In the genomic region with DNA sequence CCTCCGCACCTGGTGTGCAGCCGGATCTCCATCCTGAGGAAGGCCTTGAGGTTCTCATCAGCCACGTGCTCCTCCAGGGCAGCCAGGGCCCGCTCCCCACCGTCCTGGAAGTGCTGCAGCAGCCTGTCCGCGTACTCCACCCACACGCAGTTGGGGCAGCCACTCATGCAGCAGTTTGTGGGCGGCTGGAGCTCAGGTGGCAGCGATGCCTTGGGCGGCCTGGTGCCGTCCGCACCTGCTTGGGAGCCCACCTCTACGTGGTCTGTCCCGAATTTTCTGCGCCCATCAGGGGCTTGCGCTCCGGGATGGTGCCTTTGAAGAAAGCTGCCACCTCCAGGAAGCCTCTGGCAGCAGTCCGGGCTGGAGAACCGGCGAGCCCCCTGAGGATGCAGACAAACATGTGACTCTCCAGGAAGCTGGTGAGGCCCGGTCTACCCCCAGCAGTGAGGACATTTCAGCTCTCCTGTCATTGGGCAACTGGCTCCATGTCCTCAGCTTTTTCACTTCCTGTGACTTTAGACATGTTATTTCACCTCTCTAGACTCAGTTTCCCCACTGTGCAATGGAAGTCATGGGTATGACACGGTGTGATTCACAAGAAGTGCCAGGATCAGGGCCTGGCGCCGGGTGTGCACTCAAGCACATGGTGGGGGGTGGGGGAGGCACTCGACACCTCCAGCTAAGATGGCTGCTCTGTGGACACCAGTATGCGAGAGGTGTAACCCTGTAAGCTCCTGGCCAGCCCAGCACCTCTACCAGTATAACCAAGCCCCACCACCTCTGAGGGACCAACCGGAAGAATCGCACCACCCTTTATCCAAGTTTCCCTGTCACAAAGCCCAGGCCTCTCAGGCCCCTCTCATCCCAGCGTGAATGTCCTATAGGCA, we compare ENCODE assay signal across 8 cellular contexts. TPM values are rescaled to one million over a fixed set of nuclear protein-coding genes. Genes with fewer than 3 reads are reported as not detected.
DNase-seq lines count a peak whose midpoint lies in the region; ATAC-seq and TF ChIP-seq lines count a peak whose summit lies in the region.

No MANE protein-coding gene starts in this region.

- H3K9me2 ChIP-seq in OCI-LY1 (ENCODE audit: low read depth, low read length) = no peaks in the 10 kb centered on the region

- peak overlapping the region; percentile 85 for H3K4me2 ChIP-seq in OCI-LY1 (ENCODE audit: low read length)
- peak overlapping the region; percentile 95 for H3K4me2 ChIP-seq in skeletal muscle satellite cell (ENCODE audit: low read length)

- CTCF ChIA-PET in activated naive CD4-positive, alpha-beta T cell treated with anti-CD3 and anti-CD28 coated beads for 36 hours (lab: Charles Lee) = interaction anchor here (0.6 to 1.3 kb wide), 4 partner anchors 15 to 36 kb away, joined by 3 to 4 read pairs (median 3); no protein-coding TSS in a partner anchor

- no peak overlapping the region for H2AFZ ChIP-seq in OCI-LY1 (ENCODE audit: low read length)

- no peaks in the 10 kb centered on the region for H4K20me1 ChIP-seq in OCI-LY1 (ENCODE audit: insufficient read depth, low read length)

- peak overlapping the region; percentile 96 for H3K27ac Mint-ChIP-seq in activated naive CD4-positive, alpha-beta T cell treated with anti-CD3 and anti-CD28 coated beads for 36 hours

- H3K9me3 ChIP-seq in OCI-LY1 (ENCODE audit: low read length) (no peaks in the 10 kb centered on the region), left ventricle myocardium inferior (replicated peaks) (no peaks in the 10 kb centered on the region), skeletal muscle satellite cell (replicated peaks; ENCODE audit: low read length) (no peaks in the 10 kb centered on the region)

- ATAC-seq in GM21576 (IDR thresholded peaks at IDR 0.05; ENCODE audit: unreplicated experiment) = peak; percentile 6
- ATAC-seq in GM19328 (IDR thresholded peaks at IDR 0.05; ENCODE audit: unreplicated experiment) = no peak

- intact Hi-C loops in activated naive CD4-positive, alpha-beta T cell treated with anti-CD3 and anti-CD28 coated beads for 36 hours (cut with micrococcal nuclease) = loop anchor here (2.0 to 5.0 kb wide), 5 partner anchors 17 to 195 kb away; partner anchors contain the start of genes ACTG1, ARL16, FAAP100 and NPLOC4
- intact Hi-C loops in left ventricle myocardium inferior (cut with micrococcal nuclease) = no loop called here

- H3K27ac ChIP-seq in C4-2B (peak overlapping the region; percentile 98), OCI-LY1 (ENCODE audit: low read depth, low read length, poor library complexity, severe bottlenecking) (peak overlapping the region; percentile 29), left ventricle myocardium inferior (replicated peaks) (peak overlapping the region; percentile 90)

- H3K9ac ChIP-seq in OCI-LY1 (ENCODE audit: low read length) (peak overlapping the region; percentile 94), skeletal muscle satellite cell (ENCODE audit: low read depth, low read length) (peak overlapping the region; percentile 94)

- H3K4me1 ChIP-seq in OCI-LY1 (ENCODE audit: insufficient read depth, low read length, severe bottlenecking) = peaks cover 24% of the 10 kb centered on the region
- peaks cover 34% of the 10 kb centered on the region for H3K4me1 ChIP-seq in left ventricle myocardium inferior
- peaks cover 21% of the 10 kb centered on the region for H3K4me1 ChIP-seq in skeletal muscle satellite cell (ENCODE audit: control insufficient read depth, insufficient read depth, low read length)

- H3K9me3 Mint-ChIP-seq in activated naive CD4-positive, alpha-beta T cell treated with anti-CD3 and anti-CD28 coated beads for 36 hours = no peaks in the 10 kb centered on the region

- peak; percentile 69 for DNase-seq in activated naive CD4-positive, alpha-beta T cell treated with anti-CD3 and anti-CD28 coated beads for 36 hours
- DNase-seq in left ventricle myocardium inferior (no peak), DMS153 (lab: John Stamatoyannopoulos, UW) (no peak)

- H3K36me3 ChIP-seq in OCI-LY1 (ENCODE audit: insufficient read depth, low read length) (peaks cover 40% of the 10 kb centered on the region), left ventricle myocardium inferior (peaks cover 26% of the 10 kb centered on the region), skeletal muscle satellite cell (ENCODE audit: insufficient read depth, low read length) (peaks cover 22% of the 10 kb centered on the region)

- no peaks in the 10 kb centered on the region; the same call in 1 of the 2 replicates for H3K79me2 ChIP-seq in OCI-LY1 (ENCODE audit: insufficient read depth, low read length)

- H3K4me1 Mint-ChIP-seq in activated naive CD4-positive, alpha-beta T cell treated with anti-CD3 and anti-CD28 coated beads for 36 hours (ENCODE audit: low read depth) = peaks cover 52% of the 10 kb centered on the region

- H3K27me3 Mint-ChIP-seq in activated naive CD4-positive, alpha-beta T cell treated with anti-CD3 and anti-CD28 coated beads for 36 hours (ENCODE audit: low read depth) = no peaks in the 10 kb centered on the region

- peaks cover 37% of the 10 kb centered on the region for H3K36me3 Mint-ChIP-seq in activated naive CD4-positive, alpha-beta T cell treated with anti-CD3 and anti-CD28 coated beads for 36 hours (ENCODE audit: low read depth)

- H3K27me3 ChIP-seq in OCI-LY1 (ENCODE audit: insufficient read depth, low read length) (no peaks in the 10 kb centered on the region), left ventricle myocardium inferior (ENCODE audit: low read depth) (no peaks in the 10 kb centered on the region), skeletal muscle satellite cell (ENCODE audit: control insufficient read depth, insufficient read depth, low read length) (no peaks in the 10 kb centered on the region)

- TF ChIP-seq CTCF in C4-2B (conservative IDR thresholded peaks at IDR 0.05) (no peak), OCI-LY1 (IDR thresholded peaks at IDR 0.05; ENCODE audit: low read length) (no peak), left ventricle myocardium inferior (IDR thresholded peaks at IDR 0.05; ENCODE audit: borderline replicate concordance) (no peak)

- peak overlapping the region; percentile 99 for H3K4me3 Mint-ChIP-seq in activated naive CD4-positive, alpha-beta T cell treated with anti-CD3 and anti-CD28 coated beads for 36 hours

- no peaks in the 10 kb centered on the region for H3F3A ChIP-seq in OCI-LY1 (ENCODE audit: insufficient read depth, low read length)

- H3K4me3 ChIP-seq in OCI-LY1 (ENCODE audit: low read depth, low read length, poor library complexity, severe bottlenecking) (peak overlapping the region; percentile 82), left ventricle myocardium inferior (peak overlapping the region; percentile 95), skeletal muscle satellite cell (ENCODE audit: low read length) (peak overlapping the region; percentile 95)

RNA-seq across cellular contexts. Expression of gene OXLD1, which starts 1.0 kb away (rescaled TPM):
- total RNA-seq in activated naive CD4-positive, alpha-beta T cell treated with anti-CD3 and anti-CD28 coated beads for 36 hours = 10 to 100 TPM; 41.9 to 44.1 TPM
- 18.4 TPM for total RNA-seq in left ventricle myocardium inferior
- 45.0 and 47.4 TPM in 2 replicates for total RNA-seq in skeletal muscle satellite cell (2012; rRNA removed)

RNA-seq across cellular contexts. Expression of gene CCDC137, which starts 1.1 kb away (rescaled TPM):
- 10 to 100 TPM; 30.8 to 32.3 TPM for total RNA-seq in activated naive CD4-positive, alpha-beta T cell treated with anti-CD3 and anti-CD28 coated beads for 36 hours
- total RNA-seq in left ventricle myocardium inferior = 5.6 TPM
- total RNA-seq in skeletal muscle satellite cell (2012; rRNA removed) = 9.0 and 9.6 TPM in 2 replicates

RNA-seq across cellular contexts. Expression of gene PDE6G, which starts 9.1 kb away (rescaled TPM):
- total RNA-seq in activated naive CD4-positive, alpha-beta T cell treated with anti-CD3 and anti-CD28 coated beads for 36 hours = under 1 TPM; 0.83 to 0.89 TPM
- not detected for total RNA-seq in left ventricle myocardium inferior
- not detected in 2 replicates for total RNA-seq in skeletal muscle satellite cell (2012; rRNA removed)

RNA-seq across cellular contexts. Expression of gene ARL16, which starts 18.1 kb away (rescaled TPM):
- total RNA-seq in activated naive CD4-positive, alpha-beta T cell treated with anti-CD3 and anti-CD28 coated beads for 36 hours = 10 to 100 TPM; 13.8 to 14.1 TPM
- total RNA-seq in left ventricle myocardium inferior = 9.0 TPM
- total RNA-seq in skeletal muscle satellite cell (2012; rRNA removed) = 14.4 and 24.7 TPM in 2 replicates

RNA-seq across cellular contexts. Expression of gene HGS, which starts 18.4 kb away (rescaled TPM):
- 100 to 1,000 TPM in 1 of 2 experiments, 10 to 100 TPM in 1; 87.1 to 109 TPM for total RNA-seq in activated naive CD4-positive, alpha-beta T cell treated with anti-CD3 and anti-CD28 coated beads for 36 hours
- total RNA-seq in left ventricle myocardium inferior = 50.5 TPM
- total RNA-seq in skeletal muscle satellite cell (2012; rRNA removed) = 106 and 108 TPM in 2 replicates

Comparison
In these comparisons a context has a peak if more than half of its experiments do, and no peak if none do; other contexts are left out.
1. H3K27ac ChIP-seq: peak in every context shown above with its lines; median percentile 98 in C4-2B; 90 in left ventricle myocardium inferior; 29 in OCI-LY1.